Comparison of ENCODE assay signal across 23 cellular contexts in the genomic region with DNA sequence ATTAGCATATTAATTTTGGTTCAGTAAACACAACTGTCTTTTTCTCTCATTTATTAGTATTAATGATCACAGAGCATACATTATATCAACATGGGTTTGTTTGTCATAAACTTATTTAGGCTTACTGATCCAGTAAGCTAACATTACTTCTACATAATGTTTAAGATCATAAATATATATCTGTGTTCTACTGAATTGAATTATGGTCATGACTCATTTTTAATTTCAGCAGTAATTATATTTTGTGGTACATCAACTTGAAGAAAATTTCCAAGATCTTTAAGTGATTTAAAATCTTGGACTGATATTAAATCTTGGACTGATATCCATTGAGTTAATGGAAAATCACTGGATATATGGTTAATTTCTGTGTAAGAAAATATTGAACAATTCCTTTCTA.
"Had no signal": no experiment of that assay in that cellular context is flagged by ENCODE, and none has a peak within 500 bp of the region (broad histone marks: within the 10 kb centered on the region; RNA-seq: fewer than 3 reads in every experiment).

No MANE protein-coding gene starts in this region.

- H3K4me2 ChIP-seq: hepatocyte had no signal

- H3K36me3 ChIP-seq: esophagus muscularis mucosa, gastroesophageal sphincter, left lung, lower lobe of right lung had no signal

- H3K4me1 ChIP-seq: esophagus muscularis mucosa, foreskin keratinocyte, gastroesophageal sphincter, heart left ventricle, left lung, lower lobe of right lung had no signal

- H3K27me3 ChIP-seq: dorsolateral prefrontal cortex, esophagus muscularis mucosa, foreskin keratinocyte, gastroesophageal sphincter, heart left ventricle, hepatocyte, left lung had no signal

- FAIRE-seq: colon, endothelial cell of umbilical vein, frontal cortex, islet of Langerhans, keratinocyte had no signal

- H3K79me2 ChIP-seq: hepatocyte had no signal

- ATAC-seq: foreskin keratinocyte, gastroesophageal sphincter, heart left ventricle, left cardiac atrium, left lung, left ventricle myocardium superior, lower lobe of right lung, mucosa of descending colon had no signal

- H3K4me3 ChIP-seq: coronary artery, dorsolateral prefrontal cortex, esophagus muscularis mucosa, gastroesophageal sphincter, heart left ventricle, hepatocyte, left lung, lower lobe of right lung, mucosa of descending colon had no signal

- H3K27ac ChIP-seq: coronary artery, dorsolateral prefrontal cortex, esophagus muscularis mucosa, foreskin keratinocyte, gastroesophageal sphincter, heart left ventricle, hepatocyte, left lung, lower lobe of right lung had no signal

- H3K9me3 ChIP-seq: esophagus muscularis mucosa, gastroesophageal sphincter, left lung, lower lobe of right lung, mucosa of descending colon had no signal

- H2AFZ ChIP-seq: hepatocyte had no signal

- DNase-seq: dermis blood vessel endothelial cell; dorsolateral prefrontal cortex; effector CD4-positive, alpha-beta T cell; effector memory CD4-positive, alpha-beta T cell; foreskin keratinocyte; heart left ventricle; hypothalamus; left cardiac atrium; left lung; left ventricle myocardium superior; lower lobe of right lung; mesenchymal stem cell; mucosa of descending colon; naive B cell had no signal
